ENCODE assay signal across 1 cellular context in the genomic region with DNA sequence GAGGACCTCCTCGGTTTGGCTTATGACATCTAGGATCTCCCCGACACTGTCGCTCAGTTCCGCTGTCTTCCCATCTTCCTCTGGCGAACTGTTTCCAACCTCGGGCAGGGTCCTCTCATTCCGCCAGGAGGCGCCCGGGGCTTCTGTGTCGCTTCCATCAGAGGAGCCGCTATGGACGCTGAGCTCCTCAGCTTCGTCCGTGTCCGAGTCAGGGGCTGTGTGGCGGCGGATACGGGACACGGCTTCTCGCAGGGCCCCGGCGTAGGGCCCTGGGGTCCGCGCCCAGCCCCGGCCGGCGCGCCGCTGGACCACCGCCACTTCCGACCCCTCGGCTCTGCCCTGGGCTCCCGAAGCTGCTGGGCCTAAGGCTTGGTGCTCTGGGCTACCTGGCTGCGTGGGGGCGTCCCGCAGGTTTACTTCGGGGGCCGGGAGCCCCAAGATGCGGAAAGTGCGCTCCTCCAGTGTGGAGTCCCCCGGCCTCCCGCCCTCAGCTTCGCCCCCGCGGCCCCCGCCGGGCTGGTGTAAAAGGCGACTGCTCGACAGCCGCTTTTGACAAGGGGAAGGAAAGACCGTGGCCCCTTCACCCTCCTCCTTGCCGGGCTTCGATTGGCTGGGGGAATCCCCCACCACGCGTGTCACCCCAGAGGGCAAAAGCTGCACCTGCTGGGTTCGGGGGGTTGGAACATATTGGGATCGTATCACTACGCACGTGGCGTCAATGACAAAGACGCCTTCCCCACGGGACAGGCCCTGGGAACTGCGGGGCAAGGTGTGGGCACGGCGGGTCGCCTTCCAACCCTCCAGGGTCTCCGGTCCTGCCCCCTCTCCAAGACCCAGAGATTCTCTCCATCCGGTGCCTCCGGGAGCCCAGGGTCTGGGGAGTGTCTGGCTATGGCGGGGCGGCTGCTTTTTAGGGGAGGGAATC.
TF ChIP-seq lines count a peak whose summit lies in the region.

No MANE protein-coding gene starts in this region.

TF ChIP-seq in endothelial cell of umbilical vein, 7 proteins besides CTCF, POLR2A, EP300 and RAD21:
- TF ChIP-seq, protein P1, sequence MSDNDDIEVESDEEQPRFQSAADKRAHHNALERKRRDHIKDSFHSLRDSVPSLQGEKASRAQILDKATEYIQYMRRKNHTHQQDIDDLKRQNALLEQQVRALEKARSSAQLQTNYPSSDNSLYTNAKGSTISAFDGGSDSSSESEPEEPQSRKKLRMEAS (IDR thresholded peaks at IDR 0.05; ENCODE audit: insufficient read depth, insufficient read length): no peak
- TF ChIP-seq FOS (IDR thresholded peaks at IDR 0.05; ENCODE audit: borderline replicate concordance, insufficient read depth, low read length) (no peak), EZH2 (IDR thresholded peaks at IDR 0.05; ENCODE audit: borderline replicate concordance, low read depth, low read length, severe bottlenecking) (peak; percentile 78)
